Comparison of ENCODE assay signal across 29 cellular contexts in genomic region chr14:95107711-95108110, GRCh38.
"Had no signal": no experiment of that assay in that cellular context is flagged by ENCODE, and none has a peak within 500 bp of the region (broad histone marks: within the 10 kb centered on the region; RNA-seq: fewer than 3 reads in every experiment).

No MANE protein-coding gene starts in this region.

- H3K27ac Mint-ChIP-seq: activated B cell treated with CpG ODN at 0.5 μM for 24 hours; activated CD8-positive, alpha-beta T cell treated with anti-CD3 and anti-CD28 coated beads for 36 hours; activated naive CD4-positive, alpha-beta T cell treated with anti-CD3 and anti-CD28 coated beads for 36 hours; activated naive CD8-positive, alpha-beta T cell treated with anti-CD3 and anti-CD28 coated beads, Interleukin-2, amount 10 ng/mL, durations not matched to agents 7 days and 5 days; activated T-helper 17 cell treated with anti-CD3 and anti-CD28 coated beads, Interleukin-2, amount 50 U/mL, for 72 hours; dendritic cell treated with granulocyte-macrophage colony-stimulating factor and Interleukin-4, amounts not matched to agents 40 ng/mL and 50 ng/mL, for 4 days; endodermal cell; T-helper 17 cell; T-helper 2 cell treated with Interferon-gamma antibody and Interleukin-4, amounts not matched to agents 5 μg/mL and 100 μg/mL, for 36 hours had no signal

- H3K27me3 Mint-ChIP-seq: activated B cell treated with CpG ODN at 0.5 μM for 24 hours; activated CD8-positive, alpha-beta T cell treated with anti-CD3 and anti-CD28 coated beads for 36 hours; activated naive CD8-positive, alpha-beta T cell treated with anti-CD3 and anti-CD28 coated beads, Interleukin-2, amount 10 ng/mL, durations not matched to agents 7 days and 5 days; activated T-helper 17 cell treated with anti-CD3 and anti-CD28 coated beads, Interleukin-2, amount 50 U/mL, for 72 hours; brain; central memory CD8-positive, alpha-beta T cell; dendritic cell treated with granulocyte-macrophage colony-stimulating factor and Interleukin-4, amounts not matched to agents 40 ng/mL and 50 ng/mL, for 4 days; T-helper 17 cell had no signal

- H3K4me3 Mint-ChIP-seq: activated B cell treated with CpG ODN at 0.5 μM for 24 hours; activated CD8-positive, alpha-beta T cell treated with anti-CD3 and anti-CD28 coated beads for 36 hours; activated naive CD4-positive, alpha-beta T cell treated with anti-CD3 and anti-CD28 coated beads for 36 hours; activated naive CD8-positive, alpha-beta T cell treated with anti-CD3 and anti-CD28 coated beads, Interleukin-2, amount 10 ng/mL, durations not matched to agents 7 days and 5 days; activated T-cell treated with anti-CD3 and anti-CD28 coated beads, Interleukin-2, amount 50 U/mL, for 4 hours; activated T-helper 17 cell treated with anti-CD3 and anti-CD28 coated beads, Interleukin-2, amount 50 U/mL, for 72 hours; brain; central memory CD8-positive, alpha-beta T cell; dendritic cell treated with granulocyte-macrophage colony-stimulating factor and Interleukin-4, amounts not matched to agents 40 ng/mL and 50 ng/mL, for 4 days; endodermal cell; T-helper 17 cell; T-helper 2 cell treated with Interferon-gamma antibody and Interleukin-4, amounts not matched to agents 5 μg/mL and 100 μg/mL, for 36 hours had no signal

- FAIRE-seq: bronchial epithelial cell, frontal cortex had no signal

- H3K4me3 ChIP-seq: coronary artery, dorsolateral prefrontal cortex had no signal

- H3K27me3 ChIP-seq: dorsolateral prefrontal cortex had no signal

- H3K9me3 Mint-ChIP-seq: activated B cell treated with CpG ODN at 0.5 μM for 24 hours; activated CD8-positive, alpha-beta T cell treated with anti-CD3 and anti-CD28 coated beads for 36 hours; activated naive CD4-positive, alpha-beta T cell treated with anti-CD3 and anti-CD28 coated beads for 36 hours; activated naive CD8-positive, alpha-beta T cell treated with anti-CD3 and anti-CD28 coated beads, Interleukin-2, amount 10 ng/mL, durations not matched to agents 7 days and 5 days; activated T-cell treated with anti-CD3 and anti-CD28 coated beads, Interleukin-2, amount 50 U/mL, for 4 hours; activated T-helper 17 cell treated with anti-CD3 and anti-CD28 coated beads, Interleukin-2, amount 50 U/mL, for 72 hours; brain; central memory CD8-positive, alpha-beta T cell; dendritic cell treated with granulocyte-macrophage colony-stimulating factor and Interleukin-4, amounts not matched to agents 40 ng/mL and 50 ng/mL, for 4 days; endodermal cell; T-helper 2 cell treated with Interferon-gamma antibody and Interleukin-4, amounts not matched to agents 5 μg/mL and 100 μg/mL, for 36 hours had no signal

- H3K4me1 Mint-ChIP-seq: activated B cell treated with CpG ODN at 0.5 μM for 24 hours; activated naive CD8-positive, alpha-beta T cell treated with anti-CD3 and anti-CD28 coated beads, Interleukin-2, amount 10 ng/mL, durations not matched to agents 7 days and 5 days had no signal

- H3K27ac ChIP-seq: coronary artery, WERI-Rb-1 had no signal

- ATAC-seq: activated CD8-positive, alpha-beta T cell treated with anti-CD3 and anti-CD28 coated beads for 36 hours; activated T-cell treated with anti-CD3 and anti-CD28 coated beads, Interleukin-2, amount 50 U/mL, for 4 hours; activated T-helper 17 cell treated with anti-CD3 and anti-CD28 coated beads, Interleukin-2, amount 50 U/mL, for 72 hours; esophagus mucosa; T-helper 17 cell had no signal

- DNase-seq: activated B cell treated with CpG ODN at 0.5 μM for 24 hours; activated CD4-positive, alpha-beta T cell treated with anti-CD3 and anti-CD28 coated beads for 48 hours; activated CD4-positive, alpha-beta T cell treated with anti-CD3 and anti-CD28 coated beads, Interleukin-2, amount 50 U/mL, for 1 hour; activated CD4-positive, alpha-beta T cell treated with anti-CD3 and anti-CD28 coated beads, Interleukin-2, amount 50 U/mL, for 48 hours; activated CD8-positive, alpha-beta memory T cell treated with anti-CD3 and anti-CD28 coated beads for 24 hours; activated CD8-positive, alpha-beta T cell treated with anti-CD3 and anti-CD28 coated beads for 36 hours; activated effector memory CD4-positive, alpha-beta T cell treated with Interleukin-2 at 50 U/mL for 16 hours; activated gamma-delta T cell treated with Interleukin-2 at 50 U/mL for 16 hours; activated naive CD4-positive, alpha-beta T cell treated with anti-CD3 and anti-CD28 coated beads for 36 hours; activated naive CD8-positive, alpha-beta T cell treated with anti-CD3 and anti-CD28 coated beads, Interleukin-2, amount 10 ng/mL, durations not matched to agents 7 days and 5 days; activated T-cell treated with anti-CD3 and anti-CD28 coated beads, Interleukin-2, amount 50 U/mL, for 4 hours; amygdala; aorta; dorsolateral prefrontal cortex; effector memory CD4-positive, alpha-beta T cell; endodermal cell; T-helper 1 cell; T-helper 17 cell; T1000; WERI-Rb-1 had no signal
